ENCODE assay signal across 11 cellular contexts in the genomic region with DNA sequence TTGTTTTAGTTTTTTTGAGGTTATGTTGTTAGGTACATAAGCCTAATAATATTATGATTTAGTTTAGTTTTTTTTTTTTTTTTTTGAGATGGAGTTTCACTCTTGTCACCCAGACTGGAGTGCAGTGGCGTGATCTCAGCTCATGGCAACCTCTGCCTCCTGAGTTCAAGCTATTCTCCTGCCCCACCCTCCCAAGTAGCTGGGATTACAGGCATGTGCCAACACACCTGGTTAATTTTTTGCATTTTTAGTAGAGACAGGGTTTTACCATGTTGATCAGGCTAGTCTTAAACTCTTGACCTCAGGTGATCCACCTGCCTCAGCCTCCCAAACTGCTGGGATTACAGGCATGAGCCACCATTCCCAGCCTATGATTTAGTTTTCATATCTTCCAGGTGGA. TPM values are rescaled to one million over a fixed set of nuclear protein-coding genes. Genes with fewer than 3 reads are reported as not detected.
"Had no signal": no experiment of that assay in that cellular context is flagged by ENCODE, and none has a peak within 500 bp of the region (broad histone marks: within the 10 kb centered on the region; RNA-seq: fewer than 3 reads in every experiment).

No MANE protein-coding gene starts in this region.

RNA-seq across cellular contexts. Expression of gene ABHD12B, which starts 25.2 kb away (rescaled TPM):
- total RNA-seq: activated CD4-positive, alpha-beta T cell treated with anti-CD3 and anti-CD28 coated beads for 36 hours; activated CD4-positive, alpha-beta T cell treated with anti-CD3 and anti-CD28 coated beads, Interleukin-2, amount 10 ng/mL, durations not matched to agents 7 days and 5 days; activated CD8-positive, alpha-beta T cell treated with anti-CD3 and anti-CD28 coated beads, Interleukin-2, amount 10 ng/mL, durations not matched to agents 7 days and 5 days; activated naive CD8-positive, alpha-beta T cell treated with anti-CD3 and anti-CD28 coated beads, Interleukin-2, amount 10 ng/mL, durations not matched to agents 7 days and 5 days; activated T-helper 2 cell treated with anti-CD3 and anti-CD28 coated beads, Interferon-gamma antibody, Interleukin-2, Interleukin-4, amounts not matched to agents 10 μg/mL and 5 μg/mL and 100 μg/mL, durations not matched to agents 14 hours and 24 hours and 36 hours; ascending aorta; cardiac septum; K562; M059J; SJSA1 had no signal
- polyA plus RNA-seq: K562, SK-N-SH had no signal

RNA-seq across cellular contexts. Expression of gene PYGL, which starts 47.3 kb away (rescaled TPM):
- total RNA-seq: activated CD4-positive, alpha-beta T cell treated with anti-CD3 and anti-CD28 coated beads, Interleukin-2, amount 10 ng/mL, durations not matched to agents 7 days and 5 days; activated CD8-positive, alpha-beta T cell treated with anti-CD3 and anti-CD28 coated beads, Interleukin-2, amount 10 ng/mL, durations not matched to agents 7 days and 5 days had no signal
